Comparison of ENCODE assay signal across 1 cellular context in genomic region chr1:76494807-76495206, GRCh38.
TF ChIP-seq lines count a peak whose summit lies in the region.

No MANE protein-coding gene starts in this region.

TF ChIP-seq in GM23338, 12 proteins besides CTCF, POLR2A, EP300 and RAD21:
- TF ChIP-seq, protein P1, sequence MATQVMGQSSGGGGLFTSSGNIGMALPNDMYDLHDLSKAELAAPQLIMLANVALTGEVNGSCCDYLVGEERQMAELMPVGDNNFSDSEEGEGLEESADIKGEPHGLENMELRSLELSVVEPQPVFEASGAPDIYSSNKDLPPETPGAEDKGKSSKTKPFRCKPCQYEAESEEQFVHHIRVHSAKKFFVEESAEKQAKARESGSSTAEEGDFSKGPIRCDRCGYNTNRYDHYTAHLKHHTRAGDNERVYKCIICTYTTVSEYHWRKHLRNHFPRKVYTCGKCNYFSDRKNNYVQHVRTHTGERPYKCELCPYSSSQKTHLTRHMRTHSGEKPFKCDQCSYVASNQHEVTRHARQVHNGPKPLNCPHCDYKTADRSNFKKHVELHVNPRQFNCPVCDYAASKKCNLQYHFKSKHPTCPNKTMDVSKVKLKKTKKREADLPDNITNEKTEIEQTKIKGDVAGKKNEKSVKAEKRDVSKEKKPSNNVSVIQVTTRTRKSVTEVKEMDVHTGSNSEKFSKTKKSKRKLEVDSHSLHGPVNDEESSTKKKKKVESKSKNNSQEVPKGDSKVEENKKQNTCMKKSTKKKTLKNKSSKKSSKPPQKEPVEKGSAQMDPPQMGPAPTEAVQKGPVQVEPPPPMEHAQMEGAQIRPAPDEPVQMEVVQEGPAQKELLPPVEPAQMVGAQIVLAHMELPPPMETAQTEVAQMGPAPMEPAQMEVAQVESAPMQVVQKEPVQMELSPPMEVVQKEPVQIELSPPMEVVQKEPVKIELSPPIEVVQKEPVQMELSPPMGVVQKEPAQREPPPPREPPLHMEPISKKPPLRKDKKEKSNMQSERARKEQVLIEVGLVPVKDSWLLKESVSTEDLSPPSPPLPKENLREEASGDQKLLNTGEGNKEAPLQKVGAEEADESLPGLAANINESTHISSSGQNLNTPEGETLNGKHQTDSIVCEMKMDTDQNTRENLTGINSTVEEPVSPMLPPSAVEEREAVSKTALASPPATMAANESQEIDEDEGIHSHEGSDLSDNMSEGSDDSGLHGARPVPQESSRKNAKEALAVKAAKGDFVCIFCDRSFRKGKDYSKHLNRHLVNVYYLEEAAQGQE (IDR thresholded peaks at IDR 0.05; ENCODE audit: unreplicated experiment), result no peak
- peak; percentile 86 for TF ChIP-seq ZNF462 (CRISPR knock-in tag; IDR thresholded peaks at IDR 0.05)
TF ChIP-seq in GM23338: peak in this region for 1.
